1 cellular context compared by ENCODE assay signal in the genomic region with DNA sequence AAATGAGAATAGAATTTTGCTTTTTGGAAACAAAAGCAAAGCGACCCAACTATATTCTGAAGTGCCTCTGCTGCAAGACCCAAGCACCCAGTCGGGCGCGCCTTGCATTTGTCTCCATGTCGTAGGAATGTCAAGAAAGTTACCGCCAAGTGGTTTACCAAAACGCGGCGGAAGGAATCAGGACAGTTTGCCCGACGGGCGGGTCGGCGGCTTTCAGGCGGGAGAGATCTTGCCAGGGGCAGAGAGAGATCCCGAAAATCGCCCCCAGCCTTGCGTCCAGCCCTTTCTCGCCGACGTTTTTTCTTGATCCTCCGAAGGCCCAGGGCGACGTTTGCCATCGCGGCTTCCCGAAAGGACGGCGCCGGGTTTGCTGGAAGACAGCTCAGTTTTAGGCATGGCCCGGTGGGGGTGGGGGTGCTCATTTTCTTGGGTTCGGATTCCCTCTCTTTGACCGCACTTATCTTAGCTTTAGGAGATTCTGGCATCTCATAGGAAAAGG.
TF ChIP-seq lines count a peak whose summit lies in the region.

No MANE protein-coding gene starts in this region.

TF ChIP-seq in K562, 482 proteins besides CTCF, POLR2A, EP300 and RAD21 (continued from another document):
- TF ChIP-seq MYC (IDR thresholded peaks at IDR 0.05; ENCODE audit: low read depth, low read length) = 0 out of 2 replicates have a peak, but pooled peaks have one; percentile 35
- no peak for TF ChIP-seq MYC (CRISPR knock-in tag; IDR thresholded peaks at IDR 0.05; ENCODE audit: borderline replicate concordance, low read depth)
- TF ChIP-seq, protein P1, sequence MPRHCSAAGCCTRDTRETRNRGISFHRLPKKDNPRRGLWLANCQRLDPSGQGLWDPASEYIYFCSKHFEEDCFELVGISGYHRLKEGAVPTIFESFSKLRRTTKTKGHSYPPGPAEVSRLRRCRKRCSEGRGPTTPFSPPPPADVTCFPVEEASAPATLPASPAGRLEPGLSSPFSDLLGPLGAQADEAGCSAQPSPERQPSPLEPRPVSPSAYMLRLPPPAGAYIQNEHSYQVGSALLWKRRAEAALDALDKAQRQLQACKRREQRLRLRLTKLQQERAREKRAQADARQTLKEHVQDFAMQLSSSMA (CRISPR knock-in tag; IDR thresholded peaks at IDR 0.05) = no peak
- no peak for TF ChIP-seq ZNF589 (CRISPR knock-in tag; IDR thresholded peaks at IDR 0.05; ENCODE audit: low read depth)
- TF ChIP-seq MEF2A (IDR thresholded peaks at IDR 0.05; ENCODE audit: control insufficient read depth, low read depth, low read length) = no peak
